ENCODE assay signal across 8 cellular contexts in genomic region chr3:50237133-50237651, GRCh38. TPM values are rescaled to one million over a fixed set of nuclear protein-coding genes. Genes with fewer than 3 reads are reported as not detected.
DNase-seq lines count a peak whose midpoint lies in the region; ATAC-seq and TF ChIP-seq lines count a peak whose summit lies in the region.

No MANE protein-coding gene starts in this region.

- H3K79me1 ChIP-seq in mesendoderm (ENCODE audit: low read length), result peaks cover 30% of the 10 kb centered on the region

- H3K4ac ChIP-seq in mesendoderm (ENCODE audit: low read depth, low read length), result peak overlapping the region; percentile 57

- H3K4me1 ChIP-seq in SK-N-SH (ENCODE audit: control insufficient read depth in 1 of 2, insufficient read depth in 2 of 2, low read depth in 1 of 2, low read length in 1 of 2) (peaks cover 8 to 18% of the 10 kb centered on the region in 2 experiments; a peak in 2 of 4 replicates), mesendoderm (ENCODE audit: control insufficient read depth, low read depth, low read length) (peaks cover 29% of the 10 kb centered on the region), upper lobe of right lung (peaks cover 52% of the 10 kb centered on the region)

- H3K4me2 ChIP-seq in SK-N-SH (peak overlapping the region; percentile 96), mesendoderm (ENCODE audit: low read length) (peak overlapping the region; percentile 98)

- POLR2A ChIA-PET in SK-N-SH (lab: Yijun Ruan, JAX), result no interaction called here

- peak overlapping the region; percentile 56 for H3K23ac ChIP-seq in mesendoderm (ENCODE audit: low read length)

- no peak for TF ChIP-seq CTCF in SK-N-SH (IDR thresholded peaks at IDR 0.05)
- TF ChIP-seq CTCF in upper lobe of right lung (IDR thresholded peaks at IDR 0.05), result no peak

- peaks cover 44% of the 10 kb centered on the region for H4K20me1 ChIP-seq in SK-N-SH (ENCODE audit: insufficient read depth)

- H3K36me3 Mint-ChIP-seq in activated CD4-positive, alpha-beta T cell treated with anti-CD3 and anti-CD28 coated beads, Interleukin-2, amount 10 ng/mL, durations not matched to agents 24 days and 14 days (ENCODE audit: low read depth), result peaks cover 24% of the 10 kb centered on the region
- H3K36me3 Mint-ChIP-seq in dendritic cell treated with granulocyte-macrophage colony-stimulating factor and Interleukin-4, amounts not matched to agents 40 ng/mL and 50 ng/mL, for 4 days (ENCODE audit: low read depth), result peaks cover 58% of the 10 kb centered on the region

- H3K56ac ChIP-seq in mesendoderm (ENCODE audit: low read length), result peak overlapping the region; percentile 98

- H3K9me3 ChIP-seq in SK-N-SH (no peaks in the 10 kb centered on the region), upper lobe of right lung (no peaks in the 10 kb centered on the region)

- H2BK5ac ChIP-seq in mesendoderm (ENCODE audit: low read length), result peak overlapping the region; percentile 88

- no peak overlapping the region for H4K5ac ChIP-seq in mesendoderm (ENCODE audit: low read length)

- peaks cover 40% of the 10 kb centered on the region for H3K4me1 Mint-ChIP-seq in activated CD4-positive, alpha-beta T cell treated with anti-CD3 and anti-CD28 coated beads, Interleukin-2, amount 10 ng/mL, durations not matched to agents 24 days and 14 days
- peaks cover 73% of the 10 kb centered on the region for H3K4me1 Mint-ChIP-seq in dendritic cell treated with granulocyte-macrophage colony-stimulating factor and Interleukin-4, amounts not matched to agents 40 ng/mL and 50 ng/mL, for 4 days (ENCODE audit: low read depth)

- H2AK5ac ChIP-seq in mesendoderm (ENCODE audit: low read length), result peak overlapping the region; percentile 61

- no peaks in the 10 kb centered on the region for H3K9me2 ChIP-seq in SK-N-SH

- H3K27me3 ChIP-seq in SK-N-SH (ENCODE audit: insufficient read depth) (no peaks in the 10 kb centered on the region), mesendoderm (ENCODE audit: insufficient read depth, low read length, poor library complexity) (no peaks in the 10 kb centered on the region), upper lobe of right lung (no peaks in the 10 kb centered on the region)

- H3K9ac ChIP-seq in SK-N-SH, result peak overlapping the region; percentile 95
- H3K9ac ChIP-seq in mesendoderm (ENCODE audit: low read length), result peak overlapping the region; percentile 98

- H3K4me3 ChIP-seq in SK-N-SH (ENCODE audit: low read depth in 2 of 2, low read length in 1 of 2), result peak overlapping the region; percentile 82 to 98
- H3K4me3 ChIP-seq in mesendoderm (ENCODE audit: low read length), result peak overlapping the region; percentile 96
- peak overlapping the region; percentile 88 for H3K4me3 ChIP-seq in upper lobe of right lung

- DNase-seq in activated CD4-positive, alpha-beta T cell treated with anti-CD3 and anti-CD28 coated beads, Interleukin-2, amount 10 ng/mL, durations not matched to agents 24 days and 14 days, result peak; percentile 85
- no peak for DNase-seq in activated CD4-positive, alpha-beta T cell treated with anti-CD3 and anti-CD28 coated beads, Interleukin-2, amount 50 U/mL, for 4 hours
- DNase-seq in SK-N-SH (peak; percentile 56), mesendoderm (peak; percentile 69), upper lobe of right lung (no peak), Ammon's horn (ENCODE audit: low spot score) (no peak)

- ATAC-seq in upper lobe of right lung (no peak), HG03097 (IDR thresholded peaks at IDR 0.05; ENCODE audit: low FRiP score, unreplicated experiment) (no peak)

- no peaks in the 10 kb centered on the region for H3K9me3 Mint-ChIP-seq in activated CD4-positive, alpha-beta T cell treated with anti-CD3 and anti-CD28 coated beads, Interleukin-2, amount 10 ng/mL, durations not matched to agents 24 days and 14 days
- no peaks in the 10 kb centered on the region for H3K9me3 Mint-ChIP-seq in dendritic cell treated with granulocyte-macrophage colony-stimulating factor and Interleukin-4, amounts not matched to agents 40 ng/mL and 50 ng/mL, for 4 days

- H2AFZ ChIP-seq in SK-N-SH (ENCODE audit: low read depth), result no peak overlapping the region

- no peak overlapping the region for H4K8ac ChIP-seq in mesendoderm (ENCODE audit: low read depth, low read length)

- H3K18ac ChIP-seq in mesendoderm (ENCODE audit: low read length), result peak overlapping the region; percentile 60

- H3K4me3 Mint-ChIP-seq in activated CD4-positive, alpha-beta T cell treated with anti-CD3 and anti-CD28 coated beads, Interleukin-2, amount 10 ng/mL, durations not matched to agents 24 days and 14 days, result peak overlapping the region; percentile 99
- H3K4me3 Mint-ChIP-seq in dendritic cell treated with granulocyte-macrophage colony-stimulating factor and Interleukin-4, amounts not matched to agents 40 ng/mL and 50 ng/mL, for 4 days, result peak overlapping the region; percentile 99

- WGBS in SK-N-SH (ENCODE audit: low lambda C conversion rate), result 7% methylated on average over 7 of the region's 7 CpGs
- WGBS in mesendoderm (ENCODE audit: extremely low coverage, insufficient coverage, low lambda C conversion rate), result no CpG with 5 or more reads among the region's 7 CpGs

- intact Hi-C loops in activated CD4-positive, alpha-beta T cell treated with anti-CD3 and anti-CD28 coated beads, Interleukin-2, amount 10 ng/mL, durations not matched to agents 24 days and 14 days (cut with micrococcal nuclease), result loop anchor here (2.0 to 5.0 kb wide), 6 partner anchors 100 to 1520 kb away; partner anchors contain the start of genes C3orf18, CISH, HEMK1 and IP6K1
- intact Hi-C loops in dendritic cell treated with granulocyte-macrophage colony-stimulating factor and Interleukin-4, amounts not matched to agents 40 ng/mL and 50 ng/mL, for 4 days (cut with micrococcal nuclease), result loop anchor here (5.0 kb wide), 1 partner anchor 100 kb away; no protein-coding TSS in a partner anchor
- intact Hi-C loops in upper lobe of right lung (cut with DNase I), result no loop called here

- H2BK15ac ChIP-seq in mesendoderm (replicated peaks; ENCODE audit: low read depth), result no peak overlapping the region

- H3K27ac ChIP-seq in SK-N-SH (ENCODE audit: low read depth in 2 of 2, low read length in 1 of 2) (peak overlapping the region; percentile 60 to 90), mesendoderm (ENCODE audit: low read depth, low read length) (peak overlapping the region; percentile 60), upper lobe of right lung (peak overlapping the region; percentile 86)

- peaks cover 0 to 11% of the 10 kb centered on the region in 2 experiments for H3K36me3 ChIP-seq in SK-N-SH (replicated peaks in 1 of 2; ENCODE audit: control insufficient read depth in 1 of 2, insufficient read depth in 2 of 2, low read length in 1 of 2)
- no peaks in the 10 kb centered on the region for H3K36me3 ChIP-seq in mesendoderm (ENCODE audit: control insufficient read depth, insufficient read depth, low read length)
- H3K36me3 ChIP-seq in upper lobe of right lung, result peaks cover 17% of the 10 kb centered on the region

- no peaks in the 10 kb centered on the region for H3K27me3 Mint-ChIP-seq in activated CD4-positive, alpha-beta T cell treated with anti-CD3 and anti-CD28 coated beads, Interleukin-2, amount 10 ng/mL, durations not matched to agents 24 days and 14 days
- H3K27me3 Mint-ChIP-seq in dendritic cell treated with granulocyte-macrophage colony-stimulating factor and Interleukin-4, amounts not matched to agents 40 ng/mL and 50 ng/mL, for 4 days, result no peaks in the 10 kb centered on the region

- peak overlapping the region; percentile 10 for H2BK120ac ChIP-seq in mesendoderm (ENCODE audit: low read depth, low read length)

- peak overlapping the region; percentile 94 for H3K27ac Mint-ChIP-seq in activated CD4-positive, alpha-beta T cell treated with anti-CD3 and anti-CD28 coated beads, Interleukin-2, amount 10 ng/mL, durations not matched to agents 24 days and 14 days
- H3K27ac Mint-ChIP-seq in dendritic cell treated with granulocyte-macrophage colony-stimulating factor and Interleukin-4, amounts not matched to agents 40 ng/mL and 50 ng/mL, for 4 days, result peak overlapping the region; percentile 97

- TF ChIP-seq RAD21 in SK-N-SH (IDR thresholded peaks at IDR 0.05; ENCODE audit: low read length), result no peak

- TF ChIP-seq EP300 in SK-N-SH (IDR thresholded peaks at IDR 0.05; ENCODE audit: borderline replicate concordance in 1 of 2, low read depth in 1 of 2, low read length in 1 of 2), result no peak

- H3F3A ChIP-seq in SK-N-SH (replicated peaks; ENCODE audit: insufficient read depth), result peaks cover 12% of the 10 kb centered on the region

- CTCF ChIA-PET in SK-N-SH (lab: Yijun Ruan, JAX), result interaction anchor here (19.2 to 61.6 kb wide), 3 partner anchors 5 to 51 kb away, joined by 433 to 1375 read pairs (median 433); partner anchors contain the start of genes GNAI2 and GNAT1

- H3K79me2 ChIP-seq in SK-N-SH (ENCODE audit: insufficient read depth) (peaks cover 62% of the 10 kb centered on the region), mesendoderm (ENCODE audit: control insufficient read depth, insufficient read depth, low read length) (peaks cover 54% of the 10 kb centered on the region)

RNA-seq across cellular contexts. Expression of gene GNAI2, which starts 1.2 kb away (rescaled TPM):
- 225 and 232 TPM in 2 replicates for total RNA-seq in activated CD4-positive, alpha-beta T cell treated with anti-CD3 and anti-CD28 coated beads, Interleukin-2, amount 10 ng/mL, durations not matched to agents 24 days and 14 days
- 641 and 649 TPM in 2 replicates for polyA plus RNA-seq in SK-N-SH (2012; rRNA removed)
- polyA plus RNA-seq in SK-N-SH (2012; cell fraction: cytosol; rRNA removed), result 388 and 495 TPM in 2 replicates
- polyA plus RNA-seq in SK-N-SH (2012; cell fraction: nucleus; rRNA removed), result 361 and 439 TPM in 2 replicates
- polyA plus RNA-seq in mesendoderm (2013, experiment 1 of 2), result 218 TPM
- polyA plus RNA-seq in mesendoderm (2013, experiment 2 of 2), result 223 TPM
- 321 TPM for total RNA-seq in upper lobe of right lung

RNA-seq across cellular contexts. Expression of gene SEMA3B, which starts 31.8 kb away (rescaled TPM):
- 0.45 and 0.82 TPM in 2 replicates for total RNA-seq in activated CD4-positive, alpha-beta T cell treated with anti-CD3 and anti-CD28 coated beads, Interleukin-2, amount 10 ng/mL, durations not matched to agents 24 days and 14 days
- 12.4 and 14.9 TPM in 2 replicates for polyA plus RNA-seq in SK-N-SH (2012; rRNA removed)
- polyA plus RNA-seq in SK-N-SH (2012; cell fraction: cytosol; rRNA removed), result 3.4 and 5.3 TPM in 2 replicates
- polyA plus RNA-seq in SK-N-SH (2012; cell fraction: nucleus; rRNA removed), result 83.1 and 135 TPM in 2 replicates
- polyA plus RNA-seq in mesendoderm (2013, experiment 1 of 2), result 1.9 TPM
- 2.2 TPM for polyA plus RNA-seq in mesendoderm (2013, experiment 2 of 2)
- 120 TPM for total RNA-seq in upper lobe of right lung

RNA-seq across cellular contexts. Expression of gene SLC38A3, which starts 32.1 kb away (rescaled TPM):
- not detected in 2 replicates for total RNA-seq in activated CD4-positive, alpha-beta T cell treated with anti-CD3 and anti-CD28 coated beads, Interleukin-2, amount 10 ng/mL, durations not matched to agents 24 days and 14 days
- 0.84 and 0.89 TPM in 2 replicates for polyA plus RNA-seq in SK-N-SH (2012; rRNA removed)
- polyA plus RNA-seq in SK-N-SH (2012; cell fraction: cytosol; rRNA removed), result 0.15 and 0.29 TPM in 2 replicates
- 1.6 and 2.0 TPM in 2 replicates for polyA plus RNA-seq in SK-N-SH (2012; cell fraction: nucleus; rRNA removed)
- polyA plus RNA-seq in mesendoderm (2013, experiment 1 of 2), result 0.48 TPM
- polyA plus RNA-seq in mesendoderm (2013, experiment 2 of 2), result 0.42 TPM
- total RNA-seq in upper lobe of right lung, result not detected

RNA-seq across cellular contexts. Expression of gene LSMEM2, which starts 41.7 kb away (rescaled TPM):
- total RNA-seq in activated CD4-positive, alpha-beta T cell treated with anti-CD3 and anti-CD28 coated beads, Interleukin-2, amount 10 ng/mL, durations not matched to agents 24 days and 14 days, result not detected in 2 replicates
- polyA plus RNA-seq in SK-N-SH (2012; rRNA removed), result 0.03 TPM in 1 of 2 replicates, not detected in the other
- not detected in 2 replicates for polyA plus RNA-seq in SK-N-SH (2012; cell fraction: cytosol; rRNA removed)
- 0.13 and 0.21 TPM in 2 replicates for polyA plus RNA-seq in SK-N-SH (2012; cell fraction: nucleus; rRNA removed)
- 0.06 TPM for polyA plus RNA-seq in mesendoderm (2013, experiment 1 of 2)
- 0.06 TPM for polyA plus RNA-seq in mesendoderm (2013, experiment 2 of 2)
- total RNA-seq in upper lobe of right lung, result not detected

RNA-seq across cellular contexts. Expression of gene GNAT1, which starts 45.8 kb away (rescaled TPM):
- not detected in 2 replicates for total RNA-seq in activated CD4-positive, alpha-beta T cell treated with anti-CD3 and anti-CD28 coated beads, Interleukin-2, amount 10 ng/mL, durations not matched to agents 24 days and 14 days
- not detected in 2 replicates for polyA plus RNA-seq in SK-N-SH (2012; rRNA removed)
- polyA plus RNA-seq in SK-N-SH (2012; cell fraction: cytosol; rRNA removed), result not detected in 2 replicates
- 0.12 TPM in 1 of 2 replicates, not detected in the other for polyA plus RNA-seq in SK-N-SH (2012; cell fraction: nucleus; rRNA removed)
- polyA plus RNA-seq in mesendoderm (2013, experiment 1 of 2), result 0.04 TPM
- 0.01 TPM for polyA plus RNA-seq in mesendoderm (2013, experiment 2 of 2)
- total RNA-seq in upper lobe of right lung, result not detected

Comparison
In these comparisons a context has a peak if more than half of its experiments do, and no peak if none do; other contexts are left out.
1. DNase-seq: peak in activated CD4-positive, alpha-beta T cell treated with anti-CD3 and anti-CD28 coated beads, Interleukin-2, amount 10 ng/mL, durations not matched to agents 24 days and 14 days (single experiment), SK-N-SH (single experiment) and mesendoderm (single experiment); none in activated CD4-positive, alpha-beta T cell treated with anti-CD3 and anti-CD28 coated beads, Interleukin-2, amount 50 U/mL, for 4 hours (0 of 2), upper lobe of right lung (single experiment) and Ammon's horn (single experiment).
2. RNA of gene SEMA3B, which starts 31.8 kb away (total RNA-seq): 120 TPM in upper lobe of right lung (single experiment); 0.45 to 0.82 TPM in activated CD4-positive, alpha-beta T cell treated with anti-CD3 and anti-CD28 coated beads, Interleukin-2, amount 10 ng/mL, durations not matched to agents 24 days and 14 days; every median in the first group is over 10 times any median in the second.
3. Peak in every context shown above with its lines, with median percentiles within 50 percentile points of each other: H3K27ac ChIP-seq and H3K4me3 ChIP-seq.